ENCODE assay signal across 16 cellular contexts in genomic region chr9:128431207-128431606, GRCh38. TPM values are rescaled to one million over a fixed set of nuclear protein-coding genes. Genes with fewer than 3 reads are reported as not detected.
DNase-seq lines count a peak whose midpoint lies in the region; ATAC-seq and TF ChIP-seq lines count a peak whose summit lies in the region.
"Had no signal": no experiment of that assay in that cellular context is flagged by ENCODE, and none has a peak within 500 bp of the region (broad histone marks: within the 10 kb centered on the region; RNA-seq: fewer than 3 reads in every experiment).

No MANE protein-coding gene starts in this region.

- CTCF ChIA-PET in activated CD4-positive, alpha-beta T cell treated with anti-CD3 and anti-CD28 coated beads, Interleukin-2, amount 10 ng/mL, durations not matched to agents 7 days and 5 days (lab: Charles Lee) = no interaction called here

- no peaks in the 10 kb centered on the region for H3K9me3 ChIP-seq in neural progenitor cell (ENCODE audit: low read depth)

- no peaks in the 10 kb centered on the region for H3K4me1 Mint-ChIP-seq in T-helper 2 cell treated with Interferon-gamma antibody and Interleukin-4, amounts not matched to agents 5 μg/mL and 100 μg/mL, for 36 hours (ENCODE audit: low read depth)
- peaks cover 9% of the 10 kb centered on the region for H3K4me1 Mint-ChIP-seq in neural progenitor cell
- H3K4me1 Mint-ChIP-seq in activated CD4-positive, alpha-beta T cell treated with anti-CD3 and anti-CD28 coated beads, Interleukin-2, amount 10 ng/mL, durations not matched to agents 7 days and 5 days = no peaks in the 10 kb centered on the region
- H3K4me1 Mint-ChIP-seq: CD14-positive monocyte had no signal

- H3K4me1 ChIP-seq in neural progenitor cell = no peaks in the 10 kb centered on the region

- no peaks in the 10 kb centered on the region for H3K9me3 Mint-ChIP-seq in T-helper 2 cell treated with Interferon-gamma antibody and Interleukin-4, amounts not matched to agents 5 μg/mL and 100 μg/mL, for 36 hours
- H3K9me3 Mint-ChIP-seq in neural progenitor cell = no peaks in the 10 kb centered on the region
- H3K9me3 Mint-ChIP-seq in activated CD4-positive, alpha-beta T cell treated with anti-CD3 and anti-CD28 coated beads, Interleukin-2, amount 10 ng/mL, durations not matched to agents 7 days and 5 days = no peaks in the 10 kb centered on the region
- H3K9me3 Mint-ChIP-seq: CD14-positive monocyte; CD8-positive, alpha-beta T cell had no signal

- H3K27ac ChIP-seq in neural progenitor cell (no peak overlapping the region), temporal lobe (ENCODE audit: low read depth, low read length) (peak overlapping the region; percentile 91)
- H3K27ac ChIP-seq: 22Rv1 had no signal

- no peak overlapping the region for H3K4me2 ChIP-seq in neural progenitor cell

- no peak overlapping the region for H3K9ac ChIP-seq in neural progenitor cell

- no peak overlapping the region for H3K4me3 Mint-ChIP-seq in T-helper 2 cell treated with Interferon-gamma antibody and Interleukin-4, amounts not matched to agents 5 μg/mL and 100 μg/mL, for 36 hours
- H3K4me3 Mint-ChIP-seq in neural progenitor cell = no peak overlapping the region
- H3K4me3 Mint-ChIP-seq in activated CD4-positive, alpha-beta T cell treated with anti-CD3 and anti-CD28 coated beads, Interleukin-2, amount 10 ng/mL, durations not matched to agents 7 days and 5 days = no peak overlapping the region
- H3K4me3 Mint-ChIP-seq: CD14-positive monocyte; CD8-positive, alpha-beta T cell had no signal

- no peak overlapping the region for H2AFZ ChIP-seq in neural progenitor cell (replicated peaks)

- TF ChIP-seq CTCF in neural progenitor cell (IDR thresholded peaks at IDR 0.05) = no peak

- peak overlapping the region; percentile 31 for H3K27ac Mint-ChIP-seq in T-helper 2 cell treated with Interferon-gamma antibody and Interleukin-4, amounts not matched to agents 5 μg/mL and 100 μg/mL, for 36 hours
- H3K27ac Mint-ChIP-seq in neural progenitor cell = peak overlapping the region; percentile 51
- H3K27ac Mint-ChIP-seq in activated CD4-positive, alpha-beta T cell treated with anti-CD3 and anti-CD28 coated beads, Interleukin-2, amount 10 ng/mL, durations not matched to agents 7 days and 5 days = no peak overlapping the region
- H3K27ac Mint-ChIP-seq: CD8-positive, alpha-beta T cell had no signal

- H3K4me3 ChIP-seq in neural progenitor cell = no peak overlapping the region

- no peaks in the 10 kb centered on the region for H3K36me3 ChIP-seq in neural progenitor cell

- no peaks in the 10 kb centered on the region for H3K79me2 ChIP-seq in neural progenitor cell (ENCODE audit: low read depth)

- H3K27me3 Mint-ChIP-seq in T-helper 2 cell treated with Interferon-gamma antibody and Interleukin-4, amounts not matched to agents 5 μg/mL and 100 μg/mL, for 36 hours (ENCODE audit: low read depth) = no peaks in the 10 kb centered on the region
- H3K27me3 Mint-ChIP-seq in neural progenitor cell (ENCODE audit: insufficient read depth, low read depth) = peaks cover 2% of the 10 kb centered on the region
- peaks cover 3% of the 10 kb centered on the region for H3K27me3 Mint-ChIP-seq in activated CD4-positive, alpha-beta T cell treated with anti-CD3 and anti-CD28 coated beads, Interleukin-2, amount 10 ng/mL, durations not matched to agents 7 days and 5 days

- POLR2A ChIA-PET in activated CD4-positive, alpha-beta T cell treated with anti-CD3 and anti-CD28 coated beads, Interleukin-2, amount 10 ng/mL, durations not matched to agents 7 days and 5 days (lab: Charles Lee) = no interaction called here

- no peaks in the 10 kb centered on the region for H3K27me3 ChIP-seq in neural progenitor cell

- no peaks in the 10 kb centered on the region for H4K20me1 ChIP-seq in neural progenitor cell (ENCODE audit: low read depth)

- no peaks in the 10 kb centered on the region for H3K36me3 Mint-ChIP-seq in T-helper 2 cell treated with Interferon-gamma antibody and Interleukin-4, amounts not matched to agents 5 μg/mL and 100 μg/mL, for 36 hours (ENCODE audit: low read depth)
- H3K36me3 Mint-ChIP-seq in neural progenitor cell = peaks cover 2% of the 10 kb centered on the region
- no peaks in the 10 kb centered on the region for H3K36me3 Mint-ChIP-seq in activated CD4-positive, alpha-beta T cell treated with anti-CD3 and anti-CD28 coated beads, Interleukin-2, amount 10 ng/mL, durations not matched to agents 7 days and 5 days (ENCODE audit: low read depth)
- H3K36me3 Mint-ChIP-seq: CD14-positive monocyte; CD8-positive, alpha-beta T cell had no signal

- ATAC-seq in GM19328 (IDR thresholded peaks at IDR 0.05; ENCODE audit: unreplicated experiment) (no peak), HG03025 (IDR thresholded peaks at IDR 0.05; ENCODE audit: low FRiP score, unreplicated experiment) (no peak)
- ATAC-seq: CD8-positive, alpha-beta T cell; HCT116 had no signal

- H3F3A ChIP-seq in neural progenitor cell (ENCODE audit: low read depth) = no peaks in the 10 kb centered on the region

- DNase-seq in T-helper 2 cell treated with Interferon-gamma antibody and Interleukin-4, amounts not matched to agents 5 μg/mL and 100 μg/mL, for 36 hours (ENCODE audit: low spot score) = no peak
- DNase-seq in T-helper 2 cell (no peak), globus pallidus (ENCODE audit: low spot score) (peak; percentile 46), neural progenitor cell (ENCODE audit: low spot score) (no peak)
- DNase-seq in activated CD4-positive, alpha-beta T cell treated with anti-CD3 and anti-CD28 coated beads, Interleukin-2, amount 10 ng/mL, durations not matched to agents 7 days and 5 days = no peak
- DNase-seq: CD8-positive, alpha-beta T cell; COR-L47; DMS153; DMS79 treated with DMSO at 0.1 percent for 48 hours; EL had no signal

RNA-seq across cellular contexts. Expression of gene CERCAM, which starts 10.6 kb away (rescaled TPM):
- total RNA-seq in neural progenitor cell (ENCODE audit: low replicate concordance) (2.0 TPM in 1 of 2 replicates, not detected in the other), temporal lobe (16.0 TPM)
- total RNA-seq in activated CD4-positive, alpha-beta T cell treated with anti-CD3 and anti-CD28 coated beads, Interleukin-2, amount 10 ng/mL, durations not matched to agents 7 days and 5 days = under 1 TPM; 0.17 to 0.37 TPM

RNA-seq across cellular contexts. Expression of gene ODF2, which starts 24.6 kb away (rescaled TPM):
- total RNA-seq in neural progenitor cell (ENCODE audit: low replicate concordance) = 40.6 and 49.4 TPM in 2 replicates
- total RNA-seq in temporal lobe = 13.3 TPM
- 10 to 100 TPM; 64.9 to 68.4 TPM for total RNA-seq in activated CD4-positive, alpha-beta T cell treated with anti-CD3 and anti-CD28 coated beads, Interleukin-2, amount 10 ng/mL, durations not matched to agents 7 days and 5 days
